Comparison of ENCODE assay signal across 8 cellular contexts in genomic region chr9:113112706-113113510, GRCh38. TPM values are rescaled to one million over a fixed set of nuclear protein-coding genes. Genes with fewer than 3 reads are reported as not detected.
DNase-seq lines count a peak whose midpoint lies in the region; ATAC-seq and TF ChIP-seq lines count a peak whose summit lies in the region.
"Not testable (repeated sequence)": the region's sequence is repeated elsewhere in the genome, so short reads cannot be mapped to it uniquely, and the experiment has no call there.

No MANE protein-coding gene starts in this region.

- peak; percentile 60 for ATAC-seq in GM18907 (IDR thresholded peaks at IDR 0.05; ENCODE audit: unreplicated experiment)
- ATAC-seq in HG02610 (IDR thresholded peaks at IDR 0.05; ENCODE audit: unreplicated experiment), result peak; percentile 41
- ATAC-seq in left cardiac atrium, result peak; percentile 81 to 87

- not testable (repeated sequence) for TF ChIP-seq POLR2A in breast epithelium (IDR thresholded peaks at IDR 0.05); ovary (IDR thresholded peaks at IDR 0.05)

- not testable (repeated sequence) for H3K9me3 ChIP-seq in breast epithelium, ovary

- intact Hi-C loops in breast epithelium (cut with DNase I; ENCODE audit: low total_unique reads); left cardiac atrium (cut with DNase I): not testable (repeated sequence)
- intact Hi-C loops in ovary (cut with DNase I), result loop anchor here in 1 of 4 donors (5.0 kb wide), 1 partner anchor 196 kb away; no protein-coding TSS in a partner anchor

- TF ChIP-seq CTCF in AG10803 (conservative IDR thresholded peaks at IDR 0.05; ENCODE audit: low read length), result peak; percentile 26; the same call in 1 of the 2 replicates
- TF ChIP-seq CTCF in breast epithelium (IDR thresholded peaks at IDR 0.05), result peak; percentile 77 to 90 (median 80)
- TF ChIP-seq CTCF in ovary (IDR thresholded peaks at IDR 0.05), result peak in 2 of 3 donors; percentile 51 to 71

- 1 to 8% (median 2%) methylated on average over 2 to 14 of the region's 54 CpGs for WGBS in ovary, 3 donors

- not testable (repeated sequence) for H3K4me3 ChIP-seq in AG10803 (ENCODE audit: low read length); breast epithelium; ovary

- H3K36me3 ChIP-seq in breast epithelium, ovary: not testable (repeated sequence)

- not testable (repeated sequence) for H3K4me1 ChIP-seq in breast epithelium; ovary (ENCODE audit: insufficient read depth)

- H3K27ac ChIP-seq in breast epithelium, ovary: not testable (repeated sequence)

- not testable (repeated sequence) for TF ChIP-seq EP300 in ovary (IDR thresholded peaks at IDR 0.05)

- not testable (repeated sequence) for DNase-seq in AG10803 (ENCODE audit: low read depth); breast epithelium (ENCODE audit: low spot score in 2 of 2); left cardiac atrium; ovary
- DNase-seq in HT-29 (ENCODE audit: low spot score) (peak; percentile 7), SK-N-DZ (ENCODE audit: low spot score) (peak; percentile 26)

- not testable (repeated sequence) for H3K27me3 ChIP-seq in breast epithelium, ovary

RNA-seq across cellular contexts. Expression of gene SLC31A2, which starts 37.9 kb away (rescaled TPM):
- total RNA-seq in HT-29 (2014; rRNA removed; shearing (Covaris generic)), result 1.8 and 3.4 TPM in 2 replicates
- 4.8 and 6.2 TPM in 2 replicates for polyA plus RNA-seq in SK-N-DZ (2014; cell fraction: cytosol; rRNA removed)
- polyA plus RNA-seq in SK-N-DZ (2014; cell fraction: nucleus; rRNA removed), result 2.4 and 3.1 TPM in 2 replicates
- total RNA-seq in breast epithelium (10 to 100 TPM; 46.5 to 61.3 (median 54.3) TPM), left cardiac atrium (10 to 100 TPM in 1 of 2 donors, 1 to 10 TPM in 1; 7.1 to 12.3 TPM), ovary (10 to 100 TPM in 2 of 7 donors, 1 to 10 TPM in 5; 3.4 to 21.1 (median 6.0) TPM)
- polyA plus RNA-seq in ovary, result 10 to 100 TPM in 1 of 2 donors, 1 to 10 TPM in 1; 5.5 to 15.7 TPM

RNA-seq across cellular contexts. Expression of gene ZFP37, which starts 56.4 kb away (rescaled TPM):
- not detected in 2 replicates for total RNA-seq in HT-29 (2014; rRNA removed; shearing (Covaris generic))
- 4.9 and 5.9 TPM in 2 replicates for polyA plus RNA-seq in SK-N-DZ (2014; cell fraction: cytosol; rRNA removed)
- polyA plus RNA-seq in SK-N-DZ (2014; cell fraction: nucleus; rRNA removed), result 4.8 and 6.4 TPM in 2 replicates
- total RNA-seq in breast epithelium (1 to 10 TPM; 2.9 to 6.4 (median 5.2) TPM), left cardiac atrium (1 to 10 TPM; 2.0 to 2.4 TPM), ovary (10 to 100 TPM in 1 of 7 donors, 1 to 10 TPM in 6; 3.7 to 11.4 (median 6.7) TPM)
- polyA plus RNA-seq in ovary, result 1 to 10 TPM; 4.8 TPM

Comparison
In these comparisons a context has a peak if more than half of its experiments do, and no peak if none do; other contexts are left out.
1. CTCF ChIP-seq: peak in every context shown above with its lines; median percentile 80 in breast epithelium; 61 in ovary; 26 in AG10803.